21 cellular contexts compared by ENCODE assay signal in the genomic region with DNA sequence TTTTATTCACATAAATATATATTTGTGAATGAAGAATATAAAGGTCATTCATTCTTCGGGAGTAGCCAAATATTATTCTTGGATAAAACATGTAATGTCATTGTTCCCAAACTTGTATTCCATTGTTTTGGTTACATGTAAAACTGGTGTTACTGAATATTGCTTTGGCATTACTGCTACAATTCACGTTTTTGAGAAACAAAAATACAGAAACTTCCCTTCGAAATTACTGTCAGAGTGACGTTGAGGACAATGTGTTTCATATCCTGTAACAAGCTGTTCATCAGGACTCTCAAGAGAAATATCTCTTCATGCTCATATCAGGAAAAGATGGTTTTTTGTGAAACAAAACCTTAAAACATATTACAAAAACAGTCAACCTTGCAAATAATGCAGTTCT.
A peak's percentile ranks its signal among the peaks of the same experiment; 100 is the strongest.
DNase-seq lines count a peak whose midpoint lies in the region; ATAC-seq, FAIRE-seq and TF ChIP-seq lines count a peak whose summit lies in the region.
"Had no signal": no experiment of that assay in that cellular context is flagged by ENCODE, and none has a peak within 500 bp of the region (broad histone marks: within the 10 kb centered on the region; RNA-seq: fewer than 3 reads in every experiment).

No MANE protein-coding gene starts in this region.

- H3K9me3 ChIP-seq in astrocyte (ENCODE audit: insufficient read depth, low read depth, low read length) = no peaks in the 10 kb centered on the region
- no peaks in the 10 kb centered on the region for H3K9me3 ChIP-seq in endothelial cell of umbilical vein (replicated peaks; ENCODE audit: control insufficient read depth, insufficient read depth, low read length)
- H3K9me3 ChIP-seq: BLaER1, Caco-2, HAP-1 had no signal

- H4K20me1 ChIP-seq in astrocyte (ENCODE audit: insufficient read depth, low read length) = no peaks in the 10 kb centered on the region
- H4K20me1 ChIP-seq in endothelial cell of umbilical vein (replicated peaks; ENCODE audit: control insufficient read depth, extremely low read depth, insufficient read depth, low read length) = no peaks in the 10 kb centered on the region
- H4K20me1 ChIP-seq: BLaER1 had no signal

- BruUV-seq in endothelial cell of umbilical vein (replicated peaks; lab: Mats Ljungman, UMichigan) = no TSS peak

- H3K27ac Mint-ChIP-seq in astrocyte (ENCODE audit: unreplicated experiment) (no peak overlapping the region), natural killer cell (no peak overlapping the region)
- H3K27ac Mint-ChIP-seq: B cell; CD4-positive, CD25-positive, alpha-beta regulatory T cell; CD8-positive, alpha-beta T cell; HFFc6 had no signal

- intact Hi-C loops in endothelial cell of umbilical vein (cut with micrococcal nuclease) (no loop called here), natural killer cell (cut with micrococcal nuclease) (no loop called here)

- FAIRE-seq in astrocyte (lab: Jason Lieb, UNC) (peak; percentile 74), endothelial cell of umbilical vein (lab: Jason Lieb, UNC) (no peak)
- FAIRE-seq: GM12878, H54 had no signal

- H3K4me1 ChIP-seq in astrocyte (ENCODE audit: insufficient read depth, low read length) (no peaks in the 10 kb centered on the region), endothelial cell of umbilical vein (ENCODE audit: control insufficient read depth, extremely low read depth, insufficient read depth, low read length) (no peaks in the 10 kb centered on the region)
- H3K4me1 ChIP-seq: Caco-2, HAP-1 had no signal

- no peaks in the 10 kb centered on the region for H3K27me3 ChIP-seq in astrocyte (ENCODE audit: insufficient read depth, low read length)
- H3K27me3 ChIP-seq in endothelial cell of umbilical vein (ENCODE audit: control insufficient read depth in 2 of 2, insufficient read depth in 2 of 2, low read length in 2 of 2) = no peaks in the 10 kb centered on the region
- H3K27me3 ChIP-seq: BLaER1 had no signal

- no peak overlapping the region for H3K4me3 Mint-ChIP-seq in astrocyte (ENCODE audit: unreplicated experiment)
- no peak overlapping the region for H3K4me3 Mint-ChIP-seq in natural killer cell
- H3K4me3 Mint-ChIP-seq: B cell; CD4-positive, CD25-positive, alpha-beta regulatory T cell; CD8-positive, alpha-beta T cell; HFFc6 had no signal

- CTCF ChIA-PET in endothelial cell of umbilical vein (lab: Charles Lee) = no interaction called here

- H3K9me1 ChIP-seq in endothelial cell of umbilical vein (replicated peaks; ENCODE audit: control insufficient read depth, extremely low read depth, insufficient read depth, low read length) = no peaks in the 10 kb centered on the region

- no peaks in the 10 kb centered on the region for H3K79me2 ChIP-seq in astrocyte (ENCODE audit: insufficient read depth, low read length)
- no peaks in the 10 kb centered on the region for H3K79me2 ChIP-seq in endothelial cell of umbilical vein (ENCODE audit: control insufficient read depth, insufficient read depth, low read length)

- H3K4me1 Mint-ChIP-seq in astrocyte (ENCODE audit: low read depth, unreplicated experiment) = no peaks in the 10 kb centered on the region
- no peaks in the 10 kb centered on the region for H3K4me1 Mint-ChIP-seq in natural killer cell
- H3K4me1 Mint-ChIP-seq: B cell; CD4-positive, CD25-positive, alpha-beta regulatory T cell had no signal

- no peaks in the 10 kb centered on the region for H3K27me3 Mint-ChIP-seq in astrocyte (ENCODE audit: low read depth, unreplicated experiment)
- peaks cover 0 to 7% of the 10 kb centered on the region in 2 donors for H3K27me3 Mint-ChIP-seq in natural killer cell (ENCODE audit: low read depth in 2 of 2)
- H3K27me3 Mint-ChIP-seq: B cell; CD4-positive, CD25-positive, alpha-beta regulatory T cell had no signal

- no peak for TF ChIP-seq CTCF in astrocyte (IDR thresholded peaks at IDR 0.05; ENCODE audit: insufficient read depth, low read depth, low read length)
- TF ChIP-seq CTCF in endothelial cell of umbilical vein (IDR thresholded peaks at IDR 0.05; ENCODE audit: extremely low read depth in 1 of 2, insufficient read depth in 1 of 2, low read depth in 1 of 2, low read length in 2 of 2) = no peak
- no peak for TF ChIP-seq CTCF in natural killer cell (IDR thresholded peaks at IDR 0.05)

- no peak overlapping the region for H2AFZ ChIP-seq in astrocyte (ENCODE audit: low read depth, low read length)
- no peak overlapping the region for H2AFZ ChIP-seq in endothelial cell of umbilical vein (ENCODE audit: low read depth, low read length)

- H3K27ac ChIP-seq in astrocyte (ENCODE audit: low read depth, low read length) (no peak overlapping the region), endothelial cell of umbilical vein (ENCODE audit: insufficient read depth, low read depth, low read length) (no peak overlapping the region)
- H3K27ac ChIP-seq: BLaER1, C4-2B had no signal

- dilution Hi-C loops in endothelial cell of umbilical vein (cut with MboI; ENCODE audit: extremely low pct_ligation_motif_present, low sequenced_read_pairs) = no loop called here

- no peak overlapping the region for H3K4me3 ChIP-seq in astrocyte (ENCODE audit: insufficient read depth, low read depth, low read length)
- H3K4me3 ChIP-seq in endothelial cell of umbilical vein (replicated peaks in 1 of 3; ENCODE audit: insufficient read depth in 1 of 3, low read depth in 1 of 3, low read length in 3 of 3) = no peak overlapping the region
- H3K4me3 ChIP-seq: BLaER1, GM12878, HAP-1 had no signal

- no peak for TF ChIP-seq POLR2A in endothelial cell of umbilical vein (IDR thresholded peaks at IDR 0.05; ENCODE audit: low read depth, low read length)

- H3K36me3 Mint-ChIP-seq in astrocyte (ENCODE audit: low read depth, unreplicated experiment) = no peaks in the 10 kb centered on the region
- no peaks in the 10 kb centered on the region for H3K36me3 Mint-ChIP-seq in natural killer cell
- H3K36me3 Mint-ChIP-seq: CD4-positive, CD25-positive, alpha-beta regulatory T cell; CD8-positive, alpha-beta T cell had no signal

- DNase-seq in astrocyte (ENCODE audit: low read depth) (no peak), endothelial cell of umbilical vein (ENCODE audit: low read depth, low spot score) (peak; percentile 26), lung microvascular endothelial cell (ENCODE audit: low read depth in 2 of 2) (peak; percentile 1 to 93), natural killer cell (no peak)
- DNase-seq in activated CD4-positive, CD25-positive, alpha-beta regulatory T cell treated with anti-CD3 and anti-CD28 coated beads, Interleukin-2, amount 50 U/mL, for 72 hours = no peak
- DNase-seq: Caco-2; CD4-positive, CD25-positive, alpha-beta regulatory T cell; CD8-positive, alpha-beta T cell; DMS 273 treated with DMSO at 0.1 percent for 48 hours; DMS79; EL; GDM1; GOT3; HFFc6 had no signal

- ATAC-seq in HG03159 (IDR thresholded peaks at IDR 0.05; ENCODE audit: unreplicated experiment) = no peak
- no peak for ATAC-seq in natural killer cell
- ATAC-seq: CD8-positive, alpha-beta T cell; GM12878 had no signal

- H3K4me2 ChIP-seq in astrocyte (ENCODE audit: low read length) (no peak overlapping the region), endothelial cell of umbilical vein (ENCODE audit: insufficient read depth, low read length) (no peak overlapping the region)
- H3K4me2 ChIP-seq: BLaER1 had no signal

- H3K36me3 ChIP-seq in astrocyte (ENCODE audit: insufficient read depth, low read length) (no peaks in the 10 kb centered on the region), endothelial cell of umbilical vein (ENCODE audit: control insufficient read depth in 2 of 2, extremely low read depth in 1 of 2, insufficient read depth in 2 of 2, low read length in 2 of 2) (no peaks in the 10 kb centered on the region)
- H3K36me3 ChIP-seq: BLaER1, HAP-1 had no signal

- H3K9me3 Mint-ChIP-seq in astrocyte (ENCODE audit: unreplicated experiment) (no peaks in the 10 kb centered on the region), natural killer cell (no peaks in the 10 kb centered on the region)
- H3K9me3 Mint-ChIP-seq: CD8-positive, alpha-beta T cell; HFFc6 had no signal

- POLR2A ChIA-PET in endothelial cell of umbilical vein (lab: Charles Lee) = no interaction called here

- no peak overlapping the region for H3K9ac ChIP-seq in astrocyte (ENCODE audit: low read length)
- no peak overlapping the region for H3K9ac ChIP-seq in endothelial cell of umbilical vein (replicated peaks; ENCODE audit: extremely low read depth, insufficient read depth, low read length)
- H3K9ac ChIP-seq: BLaER1 had no signal

TF ChIP-seq in endothelial cell of umbilical vein, 7 proteins besides CTCF, POLR2A, EP300 and RAD21:
- TF ChIP-seq FOS (IDR thresholded peaks at IDR 0.05; ENCODE audit: borderline replicate concordance, insufficient read depth, low read length) = no peak
- TF ChIP-seq, protein P1, sequence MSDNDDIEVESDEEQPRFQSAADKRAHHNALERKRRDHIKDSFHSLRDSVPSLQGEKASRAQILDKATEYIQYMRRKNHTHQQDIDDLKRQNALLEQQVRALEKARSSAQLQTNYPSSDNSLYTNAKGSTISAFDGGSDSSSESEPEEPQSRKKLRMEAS (IDR thresholded peaks at IDR 0.05; ENCODE audit: insufficient read depth, insufficient read length) = no peak
- no peak for TF ChIP-seq EZH2 (IDR thresholded peaks at IDR 0.05; ENCODE audit: borderline replicate concordance, low read depth, low read length, severe bottlenecking)

Comparison
In these comparisons a context has a peak if more than half of its experiments do, and no peak if none do; other contexts are left out.
1. DNase-seq: peak in endothelial cell of umbilical vein (single experiment) and lung microvascular endothelial cell (2 of 2); none in astrocyte (single experiment), natural killer cell (single experiment) and activated CD4-positive, CD25-positive, alpha-beta regulatory T cell treated with anti-CD3 and anti-CD28 coated beads, Interleukin-2, amount 50 U/mL, for 72 hours (single experiment).